Comparison of ENCODE assay signal across 8 cellular contexts in genomic region chr3:69079269-69080159, GRCh38. TPM values are rescaled to one million over a fixed set of nuclear protein-coding genes. Genes with fewer than 3 reads are reported as not detected.
DNase-seq lines count a peak whose midpoint lies in the region; ATAC-seq and TF ChIP-seq lines count a peak whose summit lies in the region.

No MANE protein-coding gene starts in this region.

- no peaks in the 10 kb centered on the region for H3K9me3 ChIP-seq in fibroblast of lung (ENCODE audit: control insufficient read depth, insufficient read depth, low read depth, low read length)
- H3K9me3 ChIP-seq in neuron (ENCODE audit: low read length), result no peaks in the 10 kb centered on the region

- no peaks in the 10 kb centered on the region for H3K27me3 ChIP-seq in fibroblast of lung (ENCODE audit: control insufficient read depth, insufficient read depth, low read length)
- no peaks in the 10 kb centered on the region for H3K27me3 ChIP-seq in neuron (ENCODE audit: insufficient read depth, low read length)

- H4K20me1 ChIP-seq in fibroblast of lung (ENCODE audit: control insufficient read depth, extremely low read depth, insufficient read depth, low read length), result no peaks in the 10 kb centered on the region

- peak overlapping the region; percentile 89 for H3K27ac ChIP-seq in VCaP
- H3K27ac ChIP-seq in fibroblast of lung (ENCODE audit: insufficient read depth, low read length), result peak overlapping the region; percentile 54

- peaks cover 25% of the 10 kb centered on the region for H3K4me1 ChIP-seq in fibroblast of lung (ENCODE audit: control insufficient read depth, extremely low read depth, insufficient read depth, low read length)
- H3K4me1 ChIP-seq in neuron (ENCODE audit: insufficient read depth, low read length), result peaks cover 38% of the 10 kb centered on the region

- peak; percentile 15 for ATAC-seq in HG02678 (IDR thresholded peaks at IDR 0.05; ENCODE audit: unreplicated experiment)

- peaks cover 29% of the 10 kb centered on the region for H3K79me2 ChIP-seq in fibroblast of lung (ENCODE audit: control insufficient read depth, insufficient read depth, low read length)

- DNase-seq in GM03348 (ENCODE audit: low spot score) (peak; percentile 59), fibroblast of lung (ENCODE audit: low read depth in 2 of 2) (no peak), OCI-M2 (lab: John Stamatoyannopoulos, UW; ENCODE audit: unreplicated experiment) (no peak), amniotic stem cell (lab: John Stamatoyannopoulos, UW) (no peak), SHP77 treated with DMSO at 0.1 percent for 48 hours (lab: John Stamatoyannopoulos, UW) (no peak)

- H3K4me3 ChIP-seq in fibroblast of lung (replicated peaks in 1 of 4; ENCODE audit: control extremely low read depth in 1 of 4, insufficient read depth in 1 of 4, low read depth in 3 of 4, low read length in 4 of 4), result peak overlapping the region; percentile 67 to 90 (median 76)
- peak overlapping the region; percentile 86 for H3K4me3 ChIP-seq in neuron (ENCODE audit: low read length)

- H3K36me3 ChIP-seq in fibroblast of lung (ENCODE audit: control insufficient read depth, insufficient read depth, low read length) (no peaks in the 10 kb centered on the region), neuron (ENCODE audit: insufficient read depth, low read length) (peaks cover 10% of the 10 kb centered on the region)

- H3K9ac ChIP-seq in fibroblast of lung (ENCODE audit: insufficient read depth, low read length), result peak overlapping the region; percentile 72

- TF ChIP-seq CTCF in VCaP (conservative IDR thresholded peaks at IDR 0.05) (no peak), fibroblast of lung (conservative IDR thresholded peaks at IDR 0.05 in 1 of 2, IDR thresholded peaks at IDR 0.05 in 1 of 2; ENCODE audit: low read depth in 1 of 2, low read length in 2 of 2) (no peak)

- peak overlapping the region; percentile 82 for H3K4me2 ChIP-seq in fibroblast of lung (ENCODE audit: extremely low read depth, insufficient read depth, low read length)

- H2AFZ ChIP-seq in fibroblast of lung (ENCODE audit: low read length) (no peak overlapping the region), neuron (ENCODE audit: low read depth, low read length) (peak overlapping the region; percentile 55)

RNA-seq across cellular contexts. Expression of gene UBA3, which starts 0.7 kb away (rescaled TPM):
- total RNA-seq in fibroblast of lung, result 70.4 and 93.3 TPM in 2 replicates
- polyA plus RNA-seq in fibroblast of lung, result 77.2 and 95.4 TPM in 2 replicates
- 53.2 and 62.6 TPM in 2 replicates for polyA plus RNA-seq in fibroblast of lung (2012)
- polyA minus RNA-seq in fibroblast of lung (ENCODE audit: low replicate concordance), result 13.2 and 18.0 TPM in 2 replicates

RNA-seq across cellular contexts. Expression of gene ARL6IP5, which starts 5.2 kb away (rescaled TPM):
- 132 and 209 TPM in 2 replicates for total RNA-seq in fibroblast of lung
- 218 and 253 TPM in 2 replicates for polyA plus RNA-seq in fibroblast of lung
- 165 and 171 TPM in 2 replicates for polyA plus RNA-seq in fibroblast of lung (2012)
- polyA minus RNA-seq in fibroblast of lung (ENCODE audit: low replicate concordance), result 199 and 251 TPM in 2 replicates

RNA-seq across cellular contexts. Expression of gene TMF1, which starts 27.4 kb away (rescaled TPM):
- total RNA-seq in fibroblast of lung, result 37.0 and 51.5 TPM in 2 replicates
- polyA plus RNA-seq in fibroblast of lung, result 18.0 and 27.5 TPM in 2 replicates
- 19.4 and 28.1 TPM in 2 replicates for polyA plus RNA-seq in fibroblast of lung (2012)
- polyA minus RNA-seq in fibroblast of lung (ENCODE audit: low replicate concordance), result 9.8 and 31.5 TPM in 2 replicates

RNA-seq across cellular contexts. Expression of gene LMOD3, which starts 42.9 kb away (rescaled TPM):
- total RNA-seq in fibroblast of lung, result 0.51 and 4.0 TPM in 2 replicates
- polyA plus RNA-seq in fibroblast of lung, result 0.20 TPM in 2 replicates
- 0.30 and 0.42 TPM in 2 replicates for polyA plus RNA-seq in fibroblast of lung (2012)
- not detected in 2 replicates for polyA minus RNA-seq in fibroblast of lung (ENCODE audit: low replicate concordance)
